ENCODE assay signal across 11 cellular contexts in the genomic region with DNA sequence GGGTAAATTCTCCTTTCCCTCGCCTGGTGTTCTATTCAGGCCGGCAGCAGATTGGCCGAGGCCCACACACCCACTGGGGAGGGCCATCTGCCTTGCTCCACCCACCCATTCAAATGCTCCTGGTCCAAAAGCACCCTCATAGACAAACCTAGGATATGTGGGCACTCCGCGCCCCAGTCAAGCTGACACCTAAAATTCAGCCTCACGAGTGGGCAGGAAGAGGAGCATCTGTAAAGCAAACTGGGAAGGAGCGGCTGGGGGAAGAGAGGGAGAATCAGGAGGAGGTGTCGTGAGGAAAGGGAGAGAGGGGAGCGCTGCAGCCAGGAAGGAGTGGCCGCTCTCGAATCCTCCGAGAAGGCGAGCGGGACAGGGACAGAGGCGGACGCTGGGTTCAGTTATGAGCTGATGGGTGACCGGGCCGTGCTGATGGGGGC.
DNase-seq lines count a peak whose midpoint lies in the region; ATAC-seq and TF ChIP-seq lines count a peak whose summit lies in the region.
"Had no signal": no experiment of that assay in that cellular context is flagged by ENCODE, and none has a peak within 500 bp of the region (broad histone marks: within the 10 kb centered on the region; RNA-seq: fewer than 3 reads in every experiment).

No MANE protein-coding gene starts in this region.

- H3K4me1 ChIP-seq in lower lobe of right lung, result peaks cover 7% of the 10 kb centered on the region
- H3K4me1 ChIP-seq in thoracic aorta (ENCODE audit: control insufficient read depth in 1 of 2, low read depth in 2 of 2), result peaks cover 0 to 4% of the 10 kb centered on the region in 2 donors

- H3K36me3 ChIP-seq in lower lobe of right lung (no peaks in the 10 kb centered on the region), thoracic aorta (no peaks in the 10 kb centered on the region)
- H3K36me3 ChIP-seq: gastroesophageal sphincter had no signal

- DNase-seq in activated T-cell treated with anti-CD3 and anti-CD28 coated beads, Interleukin-2, amount 50 U/mL, for 72 hours, result no peak
- no peak for DNase-seq in activated T-cell treated with anti-CD3 and anti-CD28 coated beads, Interleukin-2, amount 50 U/mL, for 24 hours
- DNase-seq in endothelial cell (ENCODE audit: low spot score) (peak; percentile 32), lower lobe of right lung (no peak), thoracic aorta (ENCODE audit: low spot score) (no peak), GM10266 (ENCODE audit: extremely low spot score) (no peak), GM13977 (ENCODE audit: low spot score) (no peak)
- DNase-seq: activated CD4-positive, alpha-beta T cell treated with anti-CD3 and anti-CD28 coated beads for 36 hours had no signal

- H3K27ac ChIP-seq in lower lobe of right lung, result no peak overlapping the region
- H3K27ac ChIP-seq in thoracic aorta, result no peak overlapping the region

- H3K27me3 ChIP-seq in lower lobe of right lung (ENCODE audit: low read depth) (no peaks in the 10 kb centered on the region), thoracic aorta (replicated peaks; ENCODE audit: insufficient read depth) (no peaks in the 10 kb centered on the region)
- H3K27me3 ChIP-seq: gastroesophageal sphincter had no signal

- H3K36me3 Mint-ChIP-seq in activated T-cell treated with anti-CD3 and anti-CD28 coated beads, Interleukin-2, amount 50 U/mL, for 72 hours (ENCODE audit: insufficient read depth in 2 of 2), result no peaks in the 10 kb centered on the region
- no peaks in the 10 kb centered on the region for H3K36me3 Mint-ChIP-seq in activated T-cell treated with anti-CD3 and anti-CD28 coated beads, Interleukin-2, amount 50 U/mL, for 24 hours (ENCODE audit: low read depth)
- H3K36me3 Mint-ChIP-seq in endothelial cell (ENCODE audit: low read depth, unreplicated experiment), result no peaks in the 10 kb centered on the region

- intact Hi-C loops in lower lobe of right lung (cut with DNase I), result no loop called here

- no peak overlapping the region for H3K27ac Mint-ChIP-seq in activated T-cell treated with anti-CD3 and anti-CD28 coated beads, Interleukin-2, amount 50 U/mL, for 72 hours
- no peak overlapping the region for H3K27ac Mint-ChIP-seq in activated T-cell treated with anti-CD3 and anti-CD28 coated beads, Interleukin-2, amount 50 U/mL, for 24 hours
- H3K27ac Mint-ChIP-seq in endothelial cell (ENCODE audit: unreplicated experiment), result no peak overlapping the region
- H3K27ac Mint-ChIP-seq: activated CD4-positive, alpha-beta T cell treated with anti-CD3 and anti-CD28 coated beads for 36 hours had no signal

- H3K27me3 Mint-ChIP-seq in activated T-cell treated with anti-CD3 and anti-CD28 coated beads, Interleukin-2, amount 50 U/mL, for 72 hours (ENCODE audit: low read depth), result peaks cover 34% of the 10 kb centered on the region
- H3K27me3 Mint-ChIP-seq in activated T-cell treated with anti-CD3 and anti-CD28 coated beads, Interleukin-2, amount 50 U/mL, for 24 hours, result peaks cover 35% of the 10 kb centered on the region
- peaks cover 7% of the 10 kb centered on the region for H3K27me3 Mint-ChIP-seq in endothelial cell (ENCODE audit: unreplicated experiment)

- no peaks in the 10 kb centered on the region for H3K9me3 ChIP-seq in lower lobe of right lung
- H3K9me3 ChIP-seq in thoracic aorta, result no peaks in the 10 kb centered on the region
- H3K9me3 ChIP-seq: A549, gastroesophageal sphincter had no signal

- in situ Hi-C loops in GM13977 (cut with MboI; ENCODE audit: low pct_unique_long_range_greater_than_20kb, low sequenced_read_pairs, unreplicated experiment), result no loop called here

- TF ChIP-seq CTCF in endothelial cell (IDR thresholded peaks at IDR 0.05; ENCODE audit: unreplicated experiment) (no peak), lower lobe of right lung (IDR thresholded peaks at IDR 0.05) (no peak), thoracic aorta (IDR thresholded peaks at IDR 0.05) (no peak), GM10266 (IDR thresholded peaks at IDR 0.05; ENCODE audit: control insufficient read depth, insufficient read depth, low read depth, missing control alignments) (no peak), GM13977 (IDR thresholded peaks at IDR 0.05; ENCODE audit: extremely low read depth, insufficient read depth, missing control alignments) (no peak)

- no peaks in the 10 kb centered on the region for H3K4me1 Mint-ChIP-seq in activated T-cell treated with anti-CD3 and anti-CD28 coated beads, Interleukin-2, amount 50 U/mL, for 72 hours (ENCODE audit: low read depth)
- peaks cover 4% of the 10 kb centered on the region for H3K4me1 Mint-ChIP-seq in activated T-cell treated with anti-CD3 and anti-CD28 coated beads, Interleukin-2, amount 50 U/mL, for 24 hours (ENCODE audit: low read depth)
- peaks cover 19% of the 10 kb centered on the region for H3K4me1 Mint-ChIP-seq in endothelial cell (ENCODE audit: unreplicated experiment)

- H3K4me3 ChIP-seq in lower lobe of right lung (peak overlapping the region; percentile 29), thoracic aorta (peak overlapping the region; percentile 60)
- H3K4me3 ChIP-seq: A549 had no signal

- ATAC-seq in activated T-cell treated with anti-CD3 and anti-CD28 coated beads, Interleukin-2, amount 50 U/mL, for 72 hours (replicated peaks in 1 of 2), result no peak
- ATAC-seq in lower lobe of right lung (peak; percentile 45 to 54), thoracic aorta (ENCODE audit: insufficient number of reproducible peaks, low FRiP score, low read depth) (no peak), GM18498 (IDR thresholded peaks at IDR 0.05; ENCODE audit: unreplicated experiment) (no peak)
- ATAC-seq: A549; activated CD4-positive, alpha-beta T cell treated with anti-CD3 and anti-CD28 coated beads for 36 hours; gastroesophageal sphincter had no signal

- peak overlapping the region; percentile 53 to 66 for H3K4me3 Mint-ChIP-seq in activated T-cell treated with anti-CD3 and anti-CD28 coated beads, Interleukin-2, amount 50 U/mL, for 72 hours
- H3K4me3 Mint-ChIP-seq in activated T-cell treated with anti-CD3 and anti-CD28 coated beads, Interleukin-2, amount 50 U/mL, for 24 hours, result no peak overlapping the region
- peak overlapping the region; percentile 88 for H3K4me3 Mint-ChIP-seq in endothelial cell (ENCODE audit: unreplicated experiment)
- H3K4me3 Mint-ChIP-seq: activated CD4-positive, alpha-beta T cell treated with anti-CD3 and anti-CD28 coated beads for 36 hours had no signal

- no peaks in the 10 kb centered on the region for H3K9me3 Mint-ChIP-seq in activated T-cell treated with anti-CD3 and anti-CD28 coated beads, Interleukin-2, amount 50 U/mL, for 72 hours
- H3K9me3 Mint-ChIP-seq in activated T-cell treated with anti-CD3 and anti-CD28 coated beads, Interleukin-2, amount 50 U/mL, for 24 hours, result no peaks in the 10 kb centered on the region
- H3K9me3 Mint-ChIP-seq in endothelial cell (ENCODE audit: unreplicated experiment), result no peaks in the 10 kb centered on the region

Comparison
In these comparisons a context has a peak if more than half of its experiments do, and no peak if none do; other contexts are left out.
1. ATAC-seq: peak in lower lobe of right lung (2 of 2); none in activated T-cell treated with anti-CD3 and anti-CD28 coated beads, Interleukin-2, amount 50 U/mL, for 72 hours (0 of 2), thoracic aorta (single experiment) and GM18498 (single experiment).